ENCODE assay signal across 8 cellular contexts in genomic region chr12:109573914-109574244, GRCh38. TPM values are rescaled to one million over a fixed set of nuclear protein-coding genes. Genes with fewer than 3 reads are reported as not detected.
DNase-seq lines count a peak whose midpoint lies in the region; ATAC-seq and TF ChIP-seq lines count a peak whose summit lies in the region.

No MANE protein-coding gene starts in this region.

- intact Hi-C loops in MCF 10A (cut with micrococcal nuclease) = loop anchor here (2.0 kb wide), 1 partner anchor 55 kb away; no protein-coding TSS in a partner anchor

- POLR2A ChIA-PET in MCF 10A (lab: Yijun Ruan, JAX) = interaction anchor here (0.6 to 3.6 kb wide), 21 partner anchors 8 to 398 kb away, joined by 3 to 40 read pairs (median 3); partner anchors contain the start of genes KCTD10 and UBE3B

- peaks cover 60% of the 10 kb centered on the region for H3K36me3 ChIP-seq in BLaER1

- H3K27ac Mint-ChIP-seq in MCF 10A (ENCODE audit: low read depth, unreplicated experiment) (peak overlapping the region; percentile 97), naive B cell (peak overlapping the region in 5 of 6 donors; percentile 96 to 99 (median 98))

- H3K27ac ChIP-seq in BLaER1 = no peak overlapping the region

- TSS peak; percentile 50 for BruUV-seq in MCF 10A (replicated peaks; lab: Mats Ljungman, UMichigan)

- H3K4me1 Mint-ChIP-seq in MCF 10A (ENCODE audit: insufficient read depth, unreplicated experiment) = peaks cover 16% of the 10 kb centered on the region
- H3K4me1 Mint-ChIP-seq in naive B cell = peaks cover 17 to 32% (median 24%) of the 10 kb centered on the region in 3 donors

- H3K9me3 Mint-ChIP-seq in MCF 10A (ENCODE audit: unreplicated experiment) (no peaks in the 10 kb centered on the region), naive B cell (no peaks in the 10 kb centered on the region)

- peak overlapping the region; percentile 85 for H3K4me2 ChIP-seq in BLaER1

- peaks cover 24% of the 10 kb centered on the region for H3K4me1 ChIP-seq in BLaER1

- ATAC-seq in HG03064 (IDR thresholded peaks at IDR 0.05; ENCODE audit: low read depth, unreplicated experiment) (peak; percentile 16), naive B cell (ENCODE audit: low read depth in 2 of 2) (peak; percentile 2 to 4), HG02973 (IDR thresholded peaks at IDR 0.05; ENCODE audit: unreplicated experiment) (no peak), HG03025 (IDR thresholded peaks at IDR 0.05; ENCODE audit: low FRiP score, unreplicated experiment) (no peak)

- no peaks in the 10 kb centered on the region for H3K27me3 Mint-ChIP-seq in MCF 10A (ENCODE audit: insufficient read depth, unreplicated experiment)
- H3K27me3 Mint-ChIP-seq in naive B cell = no peaks in the 10 kb centered on the region

- peak overlapping the region; percentile 81 for H3K4me3 ChIP-seq in BLaER1

- H3K27me3 ChIP-seq in BLaER1 = no peaks in the 10 kb centered on the region

- no peak for TF ChIP-seq CTCF in MCF 10A (IDR thresholded peaks at IDR 0.05; ENCODE audit: unreplicated experiment)

- H4K20me1 ChIP-seq in BLaER1 = no peaks in the 10 kb centered on the region

- H3K36me3 Mint-ChIP-seq in MCF 10A (ENCODE audit: insufficient read depth, unreplicated experiment) (peaks cover 76% of the 10 kb centered on the region), naive B cell (peaks cover 0 to 7% of the 10 kb centered on the region in 2 donors)

- H3K9me3 ChIP-seq in BLaER1 = no peaks in the 10 kb centered on the region

- DNase-seq in MCF 10A (ENCODE audit: unreplicated experiment) (no peak), naive B cell (no peak), NCI-H1105 treated with DMSO at 0.1 percent for 48 hours (lab: John Stamatoyannopoulos, UW) (no peak)
- no peak for DNase-seq in activated naive CD4-positive, alpha-beta T cell (lab: John Stamatoyannopoulos, UW)

- H3K4me3 Mint-ChIP-seq in MCF 10A (ENCODE audit: unreplicated experiment) = peak overlapping the region; percentile 92
- H3K4me3 Mint-ChIP-seq in naive B cell = peak overlapping the region; percentile 93 to 97 (median 96)

- peak overlapping the region; percentile 78 for H3K9ac ChIP-seq in BLaER1

- CTCF ChIA-PET in MCF 10A (lab: Yijun Ruan, JAX) = interaction anchor here (0.6 to 2.0 kb wide), 6 partner anchors 24 to 1875 kb away, joined by 3 to 10 read pairs (median 3); no protein-coding TSS in a partner anchor

RNA-seq across cellular contexts. Expression of gene MVK, which starts 0.3 kb away (rescaled TPM):
- 15.5 and 17.1 TPM in 2 replicates for total RNA-seq in MCF 10A (2022)
- polyA plus RNA-seq in naive B cell (ENCODE audit: low read depth in 6 of 6) = 1 to 10 TPM; 2.8 to 4.6 (median 3.6) TPM

RNA-seq across cellular contexts. Expression of gene MMAB, which starts 0.6 kb away (rescaled TPM):
- total RNA-seq in MCF 10A (2022) = 36.0 and 59.2 TPM in 2 replicates
- polyA plus RNA-seq in naive B cell (ENCODE audit: low read depth in 6 of 6) = 10 to 100 TPM; 24.0 to 39.5 (median 36.0) TPM

Comparison
In these comparisons a context has a peak if more than half of its experiments do, and no peak if none do; other contexts are left out.
1. ATAC-seq: peak in HG03064 (single experiment) and naive B cell (2 of 2); none in HG02973 (single experiment) and HG03025 (single experiment).